1 cellular context compared by ENCODE assay signal in the genomic region with DNA sequence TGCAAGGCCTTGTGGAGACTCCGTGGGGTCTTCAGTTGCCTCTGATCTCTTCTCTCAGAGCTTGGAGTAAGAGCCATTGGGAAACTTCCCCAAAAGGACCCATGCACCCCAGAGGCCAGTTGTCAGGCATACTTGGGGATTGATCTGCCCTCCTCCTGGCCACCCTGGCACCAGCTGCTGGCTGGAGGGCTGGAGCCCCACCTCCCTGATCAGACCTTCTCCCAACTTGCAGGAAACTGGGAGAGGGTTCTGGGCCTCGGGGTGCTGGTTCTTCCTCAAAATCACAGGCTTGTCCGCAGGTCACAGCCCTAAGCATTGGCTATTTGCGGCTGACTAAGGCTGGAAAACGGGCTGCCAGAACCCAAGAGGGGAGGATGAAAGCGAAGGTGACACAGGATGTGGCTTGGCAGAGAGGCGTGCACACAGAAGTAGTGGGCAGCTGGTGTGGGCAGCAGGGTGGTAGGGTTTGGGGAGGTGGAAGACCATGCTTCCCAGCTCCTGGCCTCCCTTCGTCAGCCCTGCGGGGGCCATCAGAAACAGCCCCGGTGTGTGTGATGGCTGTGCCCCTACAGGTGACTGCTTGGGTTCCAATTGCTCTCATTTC.
TF ChIP-seq lines count a peak whose summit lies in the region.

No MANE protein-coding gene starts in this region.

TF ChIP-seq in SK-N-SH, 30 proteins besides CTCF, POLR2A, EP300 and RAD21 (continued from another document):
- TF ChIP-seq YY1 (IDR thresholded peaks at IDR 0.05; ENCODE audit: low read depth) (no peak), JUND (IDR thresholded peaks at IDR 0.05) (no peak), GABPA (IDR thresholded peaks at IDR 0.05; ENCODE audit: low read depth) (no peak), CHD2 (IDR thresholded peaks at IDR 0.05; ENCODE audit: low read length, partially characterized antibody) (no peak), RFX5 (IDR thresholded peaks at IDR 0.05; ENCODE audit: low read length) (no peak), SIN3A (IDR thresholded peaks at IDR 0.05; ENCODE audit: borderline replicate concordance, low read depth, low read length) (no peak), EZH2phosphoT487 (IDR thresholded peaks at IDR 0.05; ENCODE audit: borderline replicate concordance, low read depth) (no peak), TAF1 (IDR thresholded peaks at IDR 0.05; ENCODE audit: borderline replicate concordance, low read depth, low read length) (no peak)
- TF ChIP-seq, protein P1, sequence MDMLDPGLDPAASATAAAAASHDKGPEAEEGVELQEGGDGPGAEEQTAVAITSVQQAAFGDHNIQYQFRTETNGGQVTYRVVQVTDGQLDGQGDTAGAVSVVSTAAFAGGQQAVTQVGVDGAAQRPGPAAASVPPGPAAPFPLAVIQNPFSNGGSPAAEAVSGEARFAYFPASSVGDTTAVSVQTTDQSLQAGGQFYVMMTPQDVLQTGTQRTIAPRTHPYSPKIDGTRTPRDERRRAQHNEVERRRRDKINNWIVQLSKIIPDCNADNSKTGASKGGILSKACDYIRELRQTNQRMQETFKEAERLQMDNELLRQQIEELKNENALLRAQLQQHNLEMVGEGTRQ (IDR thresholded peaks at IDR 0.05; ENCODE audit: borderline replicate concordance, low read depth, low read length) = no peak
- TF ChIP-seq, protein P2, sequence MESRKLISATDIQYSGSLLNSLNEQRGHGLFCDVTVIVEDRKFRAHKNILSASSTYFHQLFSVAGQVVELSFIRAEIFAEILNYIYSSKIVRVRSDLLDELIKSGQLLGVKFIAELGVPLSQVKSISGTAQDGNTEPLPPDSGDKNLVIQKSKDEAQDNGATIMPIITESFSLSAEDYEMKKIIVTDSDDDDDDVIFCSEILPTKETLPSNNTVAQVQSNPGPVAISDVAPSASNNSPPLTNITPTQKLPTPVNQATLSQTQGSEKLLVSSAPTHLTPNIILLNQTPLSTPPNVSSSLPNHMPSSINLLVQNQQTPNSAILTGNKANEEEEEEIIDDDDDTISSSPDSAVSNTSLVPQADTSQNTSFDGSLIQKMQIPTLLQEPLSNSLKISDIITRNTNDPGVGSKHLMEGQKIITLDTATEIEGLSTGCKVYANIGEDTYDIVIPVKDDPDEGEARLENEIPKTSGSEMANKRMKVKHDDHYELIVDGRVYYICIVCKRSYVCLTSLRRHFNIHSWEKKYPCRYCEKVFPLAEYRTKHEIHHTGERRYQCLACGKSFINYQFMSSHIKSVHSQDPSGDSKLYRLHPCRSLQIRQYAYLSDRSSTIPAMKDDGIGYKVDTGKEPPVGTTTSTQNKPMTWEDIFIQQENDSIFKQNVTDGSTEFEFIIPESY (IDR thresholded peaks at IDR 0.05; ENCODE audit: borderline replicate concordance, low read depth) = no peak
- TF ChIP-seq, protein P3, sequence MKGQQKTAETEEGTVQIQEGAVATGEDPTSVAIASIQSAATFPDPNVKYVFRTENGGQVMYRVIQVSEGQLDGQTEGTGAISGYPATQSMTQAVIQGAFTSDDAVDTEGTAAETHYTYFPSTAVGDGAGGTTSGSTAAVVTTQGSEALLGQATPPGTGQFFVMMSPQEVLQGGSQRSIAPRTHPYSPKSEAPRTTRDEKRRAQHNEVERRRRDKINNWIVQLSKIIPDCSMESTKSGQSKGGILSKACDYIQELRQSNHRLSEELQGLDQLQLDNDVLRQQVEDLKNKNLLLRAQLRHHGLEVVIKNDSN (IDR thresholded peaks at IDR 0.05; ENCODE audit: borderline replicate concordance, low read depth) = no peak
